In genomic region chr11:86954288-86955110, GRCh38 we compare ENCODE assay signal across 8 cellular contexts. TPM values are rescaled to one million over a fixed set of nuclear protein-coding genes. Genes with fewer than 3 reads are reported as not detected.
A peak's percentile ranks its signal among the peaks of the same experiment; 100 is the strongest.
DNase-seq lines count a peak whose midpoint lies in the region; ATAC-seq and TF ChIP-seq lines count a peak whose summit lies in the region.

No MANE protein-coding gene starts in this region.

- H3K4me3 ChIP-seq in adipocyte (ENCODE audit: low read length) (peak overlapping the region; percentile 99), iPS-18c (ENCODE audit: insufficient read depth, low read depth, low read length) (peak overlapping the region; percentile 56), smooth muscle cell (peak overlapping the region; percentile 72)

- no peak overlapping the region for H3K27ac ChIP-seq in smooth muscle cell (ENCODE audit: low read depth)

- peak overlapping the region; percentile 88 for H2AFZ ChIP-seq in smooth muscle cell (ENCODE audit: low read depth)

- H3K36me3 ChIP-seq in adipocyte (ENCODE audit: control insufficient read depth, insufficient read depth, low read length, severe bottlenecking), result peaks cover 30% of the 10 kb centered on the region
- no peaks in the 10 kb centered on the region for H3K36me3 ChIP-seq in smooth muscle cell (ENCODE audit: low read depth)

- H3K27me3 ChIP-seq in adipocyte (replicated peaks; ENCODE audit: control insufficient read depth, insufficient read depth, low read length), result no peaks in the 10 kb centered on the region
- H3K27me3 ChIP-seq in smooth muscle cell (ENCODE audit: low read depth), result no peaks in the 10 kb centered on the region

- 12% methylated on average over 36 of the region's 43 CpGs for WGBS in smooth muscle cell (ENCODE audit: low lambda C conversion rate)

- DNase-seq in DMS53 (lab: John Stamatoyannopoulos, UW) (peak; percentile 71), DMS53 treated with DMSO at 0.1 percent for 48 hours (lab: John Stamatoyannopoulos, UW; ENCODE audit: unreplicated experiment) (no peak), adipocyte (ENCODE audit: low read depth) (peak; percentile 57), smooth muscle cell (lab: John Stamatoyannopoulos, UW; ENCODE audit: unreplicated experiment) (no peak), NOMO-1 treated with DMSO at 0.1 percent for 48 hours (lab: John Stamatoyannopoulos, UW; ENCODE audit: unreplicated experiment) (no peak)

- no peaks in the 10 kb centered on the region for H3K79me2 ChIP-seq in smooth muscle cell (ENCODE audit: low read depth)

- H3K9ac ChIP-seq in adipocyte (ENCODE audit: low read length), result peak overlapping the region; percentile 99
- H3K9ac ChIP-seq in smooth muscle cell (ENCODE audit: low read depth), result peak overlapping the region; percentile 35

- peaks cover 4% of the 10 kb centered on the region for H4K20me1 ChIP-seq in smooth muscle cell (ENCODE audit: low read depth)

- ATAC-seq in HG03442 (IDR thresholded peaks at IDR 0.05; ENCODE audit: unreplicated experiment), result peak; percentile 10
- no peak for ATAC-seq in GM19023 (IDR thresholded peaks at IDR 0.05; ENCODE audit: unreplicated experiment)

- H3F3A ChIP-seq in smooth muscle cell (ENCODE audit: low read depth), result peaks cover 6% of the 10 kb centered on the region

- no peak for TF ChIP-seq CTCF in smooth muscle cell (IDR thresholded peaks at IDR 0.05; ENCODE audit: borderline replicate concordance, insufficient read depth, poor library complexity, severe bottlenecking)

- H3K9me3 ChIP-seq in adipocyte (ENCODE audit: control insufficient read depth, low read length) (no peaks in the 10 kb centered on the region), iPS-18c (ENCODE audit: control insufficient read depth, insufficient read depth, low read length) (no peaks in the 10 kb centered on the region), smooth muscle cell (replicated peaks; ENCODE audit: low read depth) (no peaks in the 10 kb centered on the region)

- H3K4me1 ChIP-seq in adipocyte (ENCODE audit: control insufficient read depth, insufficient read depth, low read length), result peaks cover 38% of the 10 kb centered on the region
- peaks cover 27% of the 10 kb centered on the region for H3K4me1 ChIP-seq in smooth muscle cell (ENCODE audit: low read depth)

- H3K4me2 ChIP-seq in smooth muscle cell, result peak overlapping the region; percentile 98

RNA-seq across cellular contexts. Expression of gene FZD4, which starts 0.7 kb away (rescaled TPM):
- total RNA-seq in smooth muscle cell, result 5.8 and 6.6 TPM in 2 replicates
- polyA plus RNA-seq in smooth muscle cell, result 1.8 and 2.8 TPM in 2 replicates

Comparison
In these comparisons a context has a peak if more than half of its experiments do, and no peak if none do; other contexts are left out.
1. DNase-seq: peak in DMS53 (single experiment) and adipocyte (single experiment); none in DMS53 treated with DMSO at 0.1 percent for 48 hours (single experiment), smooth muscle cell (single experiment) and NOMO-1 treated with DMSO at 0.1 percent for 48 hours (single experiment).
2. Peak in every context shown above with its lines, with median percentiles within 50 percentile points of each other: H3K4me3 ChIP-seq.